ENCODE assay signal across 23 cellular contexts in genomic region chr4:161629694-161630441, GRCh38.
DNase-seq lines count a peak whose midpoint lies in the region; ATAC-seq and TF ChIP-seq lines count a peak whose summit lies in the region.
"Had no signal": no experiment of that assay in that cellular context is flagged by ENCODE, and none has a peak within 500 bp of the region (broad histone marks: within the 10 kb centered on the region; RNA-seq: fewer than 3 reads in every experiment).

No MANE protein-coding gene starts in this region.

- no peak overlapping the region for H3K4me3 ChIP-seq in WERI-Rb-1 (ENCODE audit: low read depth, low read length)
- no peak overlapping the region for H3K4me3 ChIP-seq in skeletal muscle cell (ENCODE audit: low read depth, low read length)
- H3K4me3 ChIP-seq: BLaER1 treated with 17β-estradiol and CSF1 and Interleukin-3, amounts not matched to agents 10 nM and 100 nM; coronary artery; heart right ventricle; spleen; tibial nerve had no signal

- TF ChIP-seq CTCF in WERI-Rb-1 (IDR thresholded peaks at IDR 0.05; ENCODE audit: low read depth, low read length): no peak

- H3K36me3 Mint-ChIP-seq in activated T-cell treated with anti-CD3 and anti-CD28 coated beads, Interleukin-2, amount 50 U/mL, for 72 hours (ENCODE audit: insufficient read depth in 2 of 2): no peaks in the 10 kb centered on the region
- H3K36me3 Mint-ChIP-seq: stimulated activated memory B cell treated with anti-CD40 and anti-IgM and Interleukin-4, amounts not matched to agents 10 μg/mL and 1 μg/mL and 100 μg/mL, for 72 hours had no signal

- no peaks in the 10 kb centered on the region for H3K9me3 ChIP-seq in WERI-Rb-1 (ENCODE audit: severe bottlenecking)
- H3K9me3 ChIP-seq: BLaER1 treated with 17β-estradiol and CSF1 and Interleukin-3, amounts not matched to agents 10 nM and 100 nM; heart right ventricle; tibial nerve had no signal

- H3K27me3 Mint-ChIP-seq in activated T-cell treated with anti-CD3 and anti-CD28 coated beads, Interleukin-2, amount 50 U/mL, for 72 hours (ENCODE audit: low read depth): no peaks in the 10 kb centered on the region
- H3K27me3 Mint-ChIP-seq: stimulated activated memory B cell treated with anti-CD40 and anti-IgM and Interleukin-4, amounts not matched to agents 10 μg/mL and 1 μg/mL and 100 μg/mL, for 72 hours; T-helper 17 cell had no signal

- peaks cover 1 to 7% of the 10 kb centered on the region in 2 donors for H3K9me3 Mint-ChIP-seq in activated T-cell treated with anti-CD3 and anti-CD28 coated beads, Interleukin-2, amount 50 U/mL, for 72 hours

- H3K4me3 Mint-ChIP-seq in activated T-cell treated with anti-CD3 and anti-CD28 coated beads, Interleukin-2, amount 50 U/mL, for 72 hours: no peak overlapping the region
- H3K4me3 Mint-ChIP-seq: stimulated activated memory B cell treated with anti-CD40 and anti-IgM and Interleukin-4, amounts not matched to agents 10 μg/mL and 1 μg/mL and 100 μg/mL, for 72 hours; T-helper 17 cell had no signal

- ATAC-seq in GM19397 (IDR thresholded peaks at IDR 0.05; ENCODE audit: unreplicated experiment) (no peak), GM18498 (IDR thresholded peaks at IDR 0.05; ENCODE audit: unreplicated experiment) (no peak)
- no peak for ATAC-seq in activated T-cell treated with anti-CD3 and anti-CD28 coated beads, Interleukin-2, amount 50 U/mL, for 72 hours (replicated peaks in 1 of 2)
- ATAC-seq: heart right ventricle; stimulated activated memory B cell treated with anti-CD40 and anti-IgM and Interleukin-4, amounts not matched to agents 10 μg/mL and 1 μg/mL and 100 μg/mL, for 72 hours; T-helper 17 cell had no signal

- H3K27ac Mint-ChIP-seq in activated T-cell treated with anti-CD3 and anti-CD28 coated beads, Interleukin-2, amount 50 U/mL, for 72 hours: no peak overlapping the region
- H3K27ac Mint-ChIP-seq: stimulated activated memory B cell treated with anti-CD40 and anti-IgM and Interleukin-4, amounts not matched to agents 10 μg/mL and 1 μg/mL and 100 μg/mL, for 72 hours; T-helper 17 cell had no signal

- no peaks in the 10 kb centered on the region for H3K4me1 Mint-ChIP-seq in activated T-cell treated with anti-CD3 and anti-CD28 coated beads, Interleukin-2, amount 50 U/mL, for 72 hours (ENCODE audit: low read depth)
- H3K4me1 Mint-ChIP-seq: stimulated activated memory B cell treated with anti-CD40 and anti-IgM and Interleukin-4, amounts not matched to agents 10 μg/mL and 1 μg/mL and 100 μg/mL, for 72 hours; T-helper 17 cell had no signal

- DNase-seq in LHCN-M2 (ENCODE audit: low read depth) (peak; percentile 60), WERI-Rb-1 (peak; percentile 37), iPS-NIHi7 (ENCODE audit: extremely low spot score) (peak; percentile 7), skeletal muscle cell (ENCODE audit: low read depth) (peak; percentile 58), NOMO-1 treated with dmso at 0.1 percent for 144 hours (lab: John Stamatoyannopoulos, UW; ENCODE audit: unreplicated experiment) (no peak)
- DNase-seq in activated T-cell treated with anti-CD3 and anti-CD28 coated beads, Interleukin-2, amount 50 U/mL, for 72 hours: no peak
- DNase-seq: activated CD4-positive, alpha-beta T cell treated with anti-CD3 and anti-CD28 coated beads for 1 hour; activated CD8-positive, alpha-beta memory T cell treated with anti-CD3 and anti-CD28 coated beads, Interleukin-2, amount 50 U/mL, for 4 hours; DND-41; heart right ventricle; Karpas-422; NCI-H1436 treated with DMSO at 0.1 percent for 48 hours; NCI-H2227 treated with DMSO at 0.1 percent for 48 hours; SIG-M5; spleen; T-helper 17 cell had no signal

- no peaks in the 10 kb centered on the region for H3K36me3 ChIP-seq in WERI-Rb-1
- H3K36me3 ChIP-seq: BLaER1 treated with 17β-estradiol and CSF1 and Interleukin-3, amounts not matched to agents 10 nM and 100 nM; heart right ventricle; spleen; tibial nerve had no signal

- H3K27me3 ChIP-seq in WERI-Rb-1 (ENCODE audit: insufficient read depth, low read depth, severe bottlenecking): no peaks in the 10 kb centered on the region
- H3K27me3 ChIP-seq: BLaER1 treated with 17β-estradiol and CSF1 and Interleukin-3, amounts not matched to agents 10 nM and 100 nM; heart right ventricle; spleen; tibial nerve had no signal

- no peak overlapping the region for H3K27ac ChIP-seq in WERI-Rb-1
- H3K27ac ChIP-seq: BLaER1 treated with 17β-estradiol and CSF1 and Interleukin-3, amounts not matched to agents 10 nM and 100 nM; coronary artery; heart right ventricle; parathyroid adenoma; spleen; tibial nerve had no signal

Comparison
In these comparisons a context has a peak if more than half of its experiments do, and no peak if none do; other contexts are left out.
1. DNase-seq: peak in LHCN-M2 (single experiment), WERI-Rb-1 (single experiment), iPS-NIHi7 (single experiment) and skeletal muscle cell (single experiment); none in NOMO-1 treated with dmso at 0.1 percent for 144 hours (single experiment) and activated T-cell treated with anti-CD3 and anti-CD28 coated beads, Interleukin-2, amount 50 U/mL, for 72 hours (0 of 2).